ENCODE assay signal across 17 cellular contexts in genomic region chr17:36864827-36865320, GRCh38.
DNase-seq lines count a peak whose midpoint lies in the region; ATAC-seq and TF ChIP-seq lines count a peak whose summit lies in the region.
"Had no signal": no experiment of that assay in that cellular context is flagged by ENCODE, and none has a peak within 500 bp of the region (broad histone marks: within the 10 kb centered on the region; RNA-seq: fewer than 3 reads in every experiment).

No MANE protein-coding gene starts in this region.

- H3K27me3 ChIP-seq in H7 (ENCODE audit: control insufficient read depth, insufficient read depth, low read length) (no peaks in the 10 kb centered on the region), endodermal cell (ENCODE audit: control insufficient read depth, insufficient read depth, low read length, poor library complexity, severe bottlenecking) (no peaks in the 10 kb centered on the region), spleen (replicated peaks in 1 of 7) (peaks cover 0 to 57% (median 3%) of the 10 kb centered on the region in 7 donors)

- H3K4me1 ChIP-seq in endodermal cell (ENCODE audit: control insufficient read depth, insufficient read depth, low read length), result peaks cover 14% of the 10 kb centered on the region
- no peaks in the 10 kb centered on the region for H3K4me1 ChIP-seq in spleen

- DNase-seq in H7 (peak; percentile 72), WTC11 (ENCODE audit: low spot score) (no peak), endodermal cell (peak; percentile 56), spleen (peak; percentile 46), glomerular visceral epithelial cell (ENCODE audit: extremely low spot score) (no peak)
- no peak for DNase-seq in stimulated activated CD4-positive, alpha-beta T cell treated with anti-CD3 and anti-CD28 coated beads, Interleukin-4, amount 100 ng/mL, for 1 hour
- DNase-seq: AML-193; CD4-positive, alpha-beta T cell; DMS153; DMS79; GDM1; GM23248; H9; IMR-90; KBM-7 had no signal

- intact Hi-C loops in spleen (cut with DNase I; ENCODE audit: low total_unique reads), result no loop called here

- no peak overlapping the region; the same call in 1 of the 2 replicates for H3K27ac Mint-ChIP-seq in WTC11
- no peak overlapping the region for H3K27ac Mint-ChIP-seq in endodermal cell
- H3K27ac Mint-ChIP-seq: CD4-positive, alpha-beta T cell had no signal

- H3K27ac ChIP-seq in endodermal cell (ENCODE audit: low read depth, low read length) (no peak overlapping the region), spleen (no peak overlapping the region)
- H3K27ac ChIP-seq: C4-2B, GM23248 had no signal

- POLR2A ChIA-PET in WTC11 (lab: Charles Lee), result interaction anchor here (0.7 kb wide), 1 partner anchor 23 kb away, joined by 3 read pairs; no protein-coding TSS in a partner anchor

- H3K36me3 ChIP-seq in H7 (replicated peaks; ENCODE audit: control insufficient read depth, insufficient read depth, low read length), result no peaks in the 10 kb centered on the region
- no peaks in the 10 kb centered on the region for H3K36me3 ChIP-seq in endodermal cell (ENCODE audit: control insufficient read depth, insufficient read depth, low read length)
- H3K36me3 ChIP-seq in spleen, result no peaks in the 10 kb centered on the region

- CTCF ChIA-PET in WTC11 (lab: Charles Lee), result interaction anchor here (0.6 to 1.7 kb wide), 3 partner anchors 15 to 183 kb away, joined by 3 to 6 read pairs (median 4); no protein-coding TSS in a partner anchor

- no peaks in the 10 kb centered on the region for H3K36me3 Mint-ChIP-seq in WTC11
- no peaks in the 10 kb centered on the region for H3K36me3 Mint-ChIP-seq in endodermal cell (ENCODE audit: low read depth)

- H3K4me3 Mint-ChIP-seq in WTC11 (no peak overlapping the region), endodermal cell (no peak overlapping the region)
- H3K4me3 Mint-ChIP-seq: CD4-positive, alpha-beta T cell; H9 had no signal

- ATAC-seq in WTC11 (peak; percentile 47; the same call in 1 of the 2 replicates), GM21723 (IDR thresholded peaks at IDR 0.05; ENCODE audit: unreplicated experiment) (no peak)

- TF ChIP-seq POLR2A in spleen (IDR thresholded peaks at IDR 0.05), result no peak

- no peak overlapping the region for H3K4me3 ChIP-seq in H7 (ENCODE audit: insufficient read depth, low read depth, low read length)
- H3K4me3 ChIP-seq in endodermal cell (ENCODE audit: low read length), result no peak overlapping the region
- H3K4me3 ChIP-seq in spleen, result no peak overlapping the region
- H3K4me3 ChIP-seq: GM23248 had no signal

- no peak overlapping the region for H3K9ac ChIP-seq in endodermal cell (ENCODE audit: extremely low read depth, low read length, poor library complexity, severe bottlenecking)
- H3K9ac ChIP-seq: GM23248 had no signal

- H3K9me3 Mint-ChIP-seq in WTC11, result no peaks in the 10 kb centered on the region
- no peaks in the 10 kb centered on the region for H3K9me3 Mint-ChIP-seq in endodermal cell
- H3K9me3 Mint-ChIP-seq: CD4-positive, alpha-beta T cell; H9 had no signal

- TF ChIP-seq CTCF in WTC11 (IDR thresholded peaks at IDR 0.05) (no peak), endodermal cell (conservative IDR thresholded peaks at IDR 0.05) (no peak), spleen (IDR thresholded peaks at IDR 0.05 in 8 of 11, conservative IDR thresholded peaks at IDR 0.05 in 3 of 11) (no peak)

- H3K9me3 ChIP-seq in endodermal cell (ENCODE audit: control insufficient read depth, low read length) (no peaks in the 10 kb centered on the region), spleen (no peaks in the 10 kb centered on the region)

- H3K27me3 Mint-ChIP-seq in WTC11 (ENCODE audit: low read depth) (peaks cover 2% of the 10 kb centered on the region; the same call in 1 of the 2 replicates), endodermal cell (ENCODE audit: insufficient read depth) (peaks cover 2% of the 10 kb centered on the region)

- WGBS in endodermal cell (ENCODE audit: insufficient coverage in 1 of 2, insufficient read length in 1 of 2), 2 experiments, result 78 to 79% methylated on average over 9 of the region's 9 CpGs
- WGBS in spleen, 5 donors, result 67 to 75% (median 73%) methylated on average over 9 of the region's 9 CpGs

- H3K4me1 Mint-ChIP-seq in WTC11 (peaks cover 11% of the 10 kb centered on the region), endodermal cell (peaks cover 23% of the 10 kb centered on the region)

TF ChIP-seq in WTC11, 78 proteins besides CTCF, POLR2A, EP300 and RAD21:
- TF ChIP-seq HMGXB4 (CRISPR knock-in tag; IDR thresholded peaks at IDR 0.05), result no peak
- no peak for TF ChIP-seq ZSCAN18 (CRISPR knock-in tag; IDR thresholded peaks at IDR 0.05)
- 0 out of 2 replicates have a peak, but pooled peaks have one; percentile 41 for TF ChIP-seq GTF2I (CRISPR knock-in tag; conservative IDR thresholded peaks at IDR 0.05)
- TF ChIP-seq MAX (CRISPR knock-in tag; IDR thresholded peaks at IDR 0.05), result no peak
- TF ChIP-seq USF2 (CRISPR knock-in tag; IDR thresholded peaks at IDR 0.05), result no peak
- TF ChIP-seq NR1H2 (CRISPR knock-in tag; IDR thresholded peaks at IDR 0.05), result no peak
- no peak for TF ChIP-seq NFE2L1 (CRISPR knock-in tag; IDR thresholded peaks at IDR 0.05)
- no peak for TF ChIP-seq ZBTB43 (CRISPR knock-in tag; IDR thresholded peaks at IDR 0.05)
- no peak for TF ChIP-seq MLX (CRISPR knock-in tag; IDR thresholded peaks at IDR 0.05)
TF ChIP-seq in WTC11: peak in this region for 1.

Comparison
In these comparisons a context has a peak if more than half of its experiments do, and no peak if none do; other contexts are left out.
1. DNase-seq: peak in H7 (single experiment), endodermal cell (single experiment) and spleen (single experiment); none in WTC11 (single experiment), stimulated activated CD4-positive, alpha-beta T cell treated with anti-CD3 and anti-CD28 coated beads, Interleukin-4, amount 100 ng/mL, for 1 hour (single experiment) and glomerular visceral epithelial cell (single experiment).